ENCODE assay signal across 18 cellular contexts in the genomic region with DNA sequence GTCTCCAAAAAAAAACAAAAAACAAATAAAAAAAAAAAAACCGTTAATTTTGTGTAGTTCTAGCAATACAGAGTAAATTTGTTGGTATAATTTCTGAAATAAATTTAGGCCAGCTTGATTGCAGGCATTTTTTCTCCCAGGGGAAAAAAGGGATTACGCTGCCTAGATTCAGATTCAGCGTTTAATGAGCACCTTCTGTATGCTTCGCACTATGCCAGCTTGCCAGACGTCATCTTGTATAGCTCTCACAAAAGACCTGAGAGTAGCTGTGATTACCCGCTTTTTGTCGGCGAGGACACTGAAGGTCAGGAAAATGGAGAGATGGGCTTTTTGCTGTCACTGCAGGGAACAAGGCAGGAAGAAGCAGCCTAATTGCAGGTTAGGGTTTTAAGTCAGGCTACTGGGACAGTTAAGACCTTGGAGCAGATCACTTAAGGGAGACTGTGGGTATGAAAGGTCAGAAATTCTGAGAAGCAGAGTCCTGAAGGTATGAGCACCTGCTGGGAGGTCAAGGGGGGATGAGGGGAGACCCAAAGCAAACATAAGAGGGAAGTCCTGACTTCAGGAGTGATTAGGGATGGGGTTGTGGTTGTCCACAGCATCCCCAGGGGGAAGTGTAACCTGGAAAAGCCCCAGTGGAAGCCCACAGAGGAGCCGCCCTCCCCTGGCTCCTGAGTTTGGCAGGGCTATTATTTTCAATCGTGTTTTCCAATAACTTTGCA.
"Had no signal": no experiment of that assay in that cellular context is flagged by ENCODE, and none has a peak within 500 bp of the region (broad histone marks: within the 10 kb centered on the region; RNA-seq: fewer than 3 reads in every experiment).

No MANE protein-coding gene starts in this region.

- H3K4me3 ChIP-seq: mucosa of descending colon, psoas muscle, right lobe of liver had no signal

- H3K36me3 Mint-ChIP-seq: activated CD8-positive, alpha-beta memory T cell treated with anti-CD3 and anti-CD28 coated beads, Interleukin-2, amount 10 ng/mL, durations not matched to agents 7 days and 5 days; natural killer cell treated with Interleukin-12 subunit alpha and Interleukin-12 subunit beta and Interleukin-15 and Interleukin-18, amount 100 ng/mL, for 72 hours; type B pancreatic cell had no signal

- H3K4me3 Mint-ChIP-seq: activated CD8-positive, alpha-beta memory T cell treated with anti-CD3 and anti-CD28 coated beads, Interleukin-2, amount 10 ng/mL, durations not matched to agents 7 days and 5 days; activated naive CD8-positive, alpha-beta T cell treated with anti-CD3 and anti-CD28 coated beads for 36 hours; activated T-cell treated with anti-CD3 and anti-CD28 coated beads, Interleukin-2, amount 50 U/mL, for 4 hours; dendritic cell treated with granulocyte-macrophage colony-stimulating factor and Interleukin-4, amounts not matched to agents 40 ng/mL and 50 ng/mL, for 4 days; natural killer cell treated with Interleukin-12 subunit alpha and Interleukin-12 subunit beta and Interleukin-15 and Interleukin-18, amount 100 ng/mL, for 72 hours; stimulated activated naive B cell treated with anti-CD40 and anti-IgM and Interleukin-4, amounts not matched to agents 10 μg/mL and 1 μg/mL and 100 μg/mL, for 72 hours; T-helper 1 cell treated with Interleukin-12 subunit alpha and Interleukin-12 subunit beta and Interleukin-4 antibody, amounts not matched to agents 30 μg/mL and 1 μg/mL, for 36 hours; type B pancreatic cell had no signal

- H3K27me3 ChIP-seq: right lobe of liver had no signal

- H3K27me3 Mint-ChIP-seq: activated CD8-positive, alpha-beta memory T cell treated with anti-CD3 and anti-CD28 coated beads, Interleukin-2, amount 10 ng/mL, durations not matched to agents 7 days and 5 days; activated naive CD8-positive, alpha-beta T cell treated with anti-CD3 and anti-CD28 coated beads for 36 hours; type B pancreatic cell had no signal

- H3K9me3 Mint-ChIP-seq: activated naive CD8-positive, alpha-beta T cell treated with anti-CD3 and anti-CD28 coated beads for 36 hours; activated T-cell treated with anti-CD3 and anti-CD28 coated beads, Interleukin-2, amount 50 U/mL, for 4 hours; dendritic cell treated with granulocyte-macrophage colony-stimulating factor and Interleukin-4, amounts not matched to agents 40 ng/mL and 50 ng/mL, for 4 days; natural killer cell treated with Interleukin-12 subunit alpha and Interleukin-12 subunit beta and Interleukin-15 and Interleukin-18, amount 100 ng/mL, for 72 hours; stimulated activated naive B cell treated with anti-CD40 and anti-IgM and Interleukin-4, amounts not matched to agents 10 μg/mL and 1 μg/mL and 100 μg/mL, for 72 hours; T-helper 1 cell treated with Interleukin-12 subunit alpha and Interleukin-12 subunit beta and Interleukin-4 antibody, amounts not matched to agents 30 μg/mL and 1 μg/mL, for 36 hours; type B pancreatic cell had no signal

- H3K9me3 ChIP-seq: mucosa of descending colon, psoas muscle, right lobe of liver had no signal

- DNase-seq: activated CD4-positive, alpha-beta T cell treated with anti-CD3 and anti-CD28 coated beads, Interleukin-2, amount 50 U/mL, for 4 hours; activated CD8-positive, alpha-beta memory T cell treated with anti-CD3 and anti-CD28 coated beads, Interleukin-2, amount 10 ng/mL, durations not matched to agents 7 days and 5 days; activated effector memory CD4-positive, alpha-beta T cell treated with anti-CD3 and anti-CD28 coated beads, Interleukin-2, amount 50 U/mL, for 16 hours; activated naive CD8-positive, alpha-beta T cell treated with anti-CD3 and anti-CD28 coated beads for 36 hours; activated T-cell treated with anti-CD3 and anti-CD28 coated beads, Interleukin-2, amount 50 U/mL, for 4 hours; anterior cingulate cortex; cerebellar nuclear complex; mammary epithelial cell; right lobe of liver; stimulated activated CD4-positive, alpha-beta T cell treated with anti-CD3 and anti-CD28 coated beads, Interleukin-2, amount 100 ng/mL, for 24 hours; stimulated activated naive B cell treated with anti-CD40 and anti-IgM and Interleukin-4, amounts not matched to agents 10 μg/mL and 1 μg/mL and 100 μg/mL, for 72 hours had no signal

- H3K36me3 ChIP-seq: right lobe of liver had no signal

- H3K27ac Mint-ChIP-seq: activated CD8-positive, alpha-beta memory T cell treated with anti-CD3 and anti-CD28 coated beads, Interleukin-2, amount 10 ng/mL, durations not matched to agents 7 days and 5 days; activated naive CD8-positive, alpha-beta T cell treated with anti-CD3 and anti-CD28 coated beads for 36 hours; dendritic cell treated with granulocyte-macrophage colony-stimulating factor and Interleukin-4, amounts not matched to agents 40 ng/mL and 50 ng/mL, for 4 days; natural killer cell treated with Interleukin-12 subunit alpha and Interleukin-12 subunit beta and Interleukin-15 and Interleukin-18, amount 100 ng/mL, for 72 hours; T-helper 1 cell treated with Interleukin-12 subunit alpha and Interleukin-12 subunit beta and Interleukin-4 antibody, amounts not matched to agents 30 μg/mL and 1 μg/mL, for 36 hours; type B pancreatic cell had no signal

- ATAC-seq: activated CD4-positive, CD25-positive, alpha-beta regulatory T cell treated with anti-CD3 and anti-CD28 coated beads, Interleukin-2, amount 50 U/mL, for 24 hours; activated CD8-positive, alpha-beta memory T cell treated with anti-CD3 and anti-CD28 coated beads, Interleukin-2, amount 10 ng/mL, durations not matched to agents 7 days and 5 days; activated T-cell treated with anti-CD3 and anti-CD28 coated beads, Interleukin-2, amount 50 U/mL, for 4 hours; natural killer cell treated with Interleukin-12 subunit alpha and Interleukin-12 subunit beta and Interleukin-15 and Interleukin-18, amount 100 ng/mL, for 72 hours; psoas muscle; stimulated activated naive B cell treated with anti-CD40 and anti-IgM and Interleukin-4, amounts not matched to agents 10 μg/mL and 1 μg/mL and 100 μg/mL, for 72 hours had no signal

- H3K27ac ChIP-seq: psoas muscle, right lobe of liver had no signal
